13 cellular contexts compared by ENCODE assay signal in genomic region chr13:102774596-102775375, GRCh38. TPM values are rescaled to one million over a fixed set of nuclear protein-coding genes. Genes with fewer than 3 reads are reported as not detected.
DNase-seq lines count a peak whose midpoint lies in the region; ATAC-seq and TF ChIP-seq lines count a peak whose summit lies in the region.
"Had no signal": no experiment of that assay in that cellular context is flagged by ENCODE, and none has a peak within 500 bp of the region (broad histone marks: within the 10 kb centered on the region; RNA-seq: fewer than 3 reads in every experiment).

No MANE protein-coding gene starts in this region.

- CTCF ChIA-PET in activated CD4-positive, alpha-beta T cell treated with anti-CD3 and anti-CD28 coated beads for 36 hours (lab: Charles Lee), result interaction anchor here (0.6 to 1.4 kb wide), 6 partner anchors 10 to 1286 kb away, joined by 3 to 4 read pairs (median 3); no protein-coding TSS in a partner anchor

- H3K27me3 Mint-ChIP-seq in activated CD4-positive, alpha-beta T cell treated with anti-CD3 and anti-CD28 coated beads for 36 hours, result no peaks in the 10 kb centered on the region
- H3K27me3 Mint-ChIP-seq in dendritic cell treated with granulocyte-macrophage colony-stimulating factor and Interleukin-4, amounts not matched to agents 40 ng/mL and 50 ng/mL, for 4 days, result no peaks in the 10 kb centered on the region

- H3K4me3 Mint-ChIP-seq in activated CD4-positive, alpha-beta T cell treated with anti-CD3 and anti-CD28 coated beads for 36 hours, result peak overlapping the region; percentile 73
- H3K4me3 Mint-ChIP-seq in dendritic cell treated with granulocyte-macrophage colony-stimulating factor and Interleukin-4, amounts not matched to agents 40 ng/mL and 50 ng/mL, for 4 days, result peak overlapping the region; percentile 79

- H4K20me1 ChIP-seq in OCI-LY1 (ENCODE audit: insufficient read depth, low read length), result no peaks in the 10 kb centered on the region

- peak overlapping the region; percentile 73 for H2AFZ ChIP-seq in OCI-LY1 (ENCODE audit: low read length)

- peaks cover 56% of the 10 kb centered on the region for H3K4me1 Mint-ChIP-seq in activated CD4-positive, alpha-beta T cell treated with anti-CD3 and anti-CD28 coated beads for 36 hours
- peaks cover 49% of the 10 kb centered on the region for H3K4me1 Mint-ChIP-seq in dendritic cell treated with granulocyte-macrophage colony-stimulating factor and Interleukin-4, amounts not matched to agents 40 ng/mL and 50 ng/mL, for 4 days (ENCODE audit: low read depth)

- POLR2A ChIA-PET in activated CD4-positive, alpha-beta T cell treated with anti-CD3 and anti-CD28 coated beads for 36 hours (lab: Charles Lee), result interaction anchor here (2.2 kb wide), 1 partner anchor 71 kb away, joined by 7 read pairs; the partner anchor contains the start of gene ERCC5

- H3K4me1 ChIP-seq in OCI-LY1 (ENCODE audit: insufficient read depth, low read length, severe bottlenecking) (peaks cover 37% of the 10 kb centered on the region), rectal smooth muscle tissue (ENCODE audit: control insufficient read depth, insufficient read depth, low read length) (peaks cover 3% of the 10 kb centered on the region)

- H3K9ac ChIP-seq in OCI-LY1 (ENCODE audit: low read length), result no peak overlapping the region
- no peak overlapping the region for H3K9ac ChIP-seq in rectal smooth muscle tissue (ENCODE audit: low read length)

- no peak overlapping the region for H3K4me2 ChIP-seq in OCI-LY1 (ENCODE audit: low read length)

- H3K27ac ChIP-seq in OCI-LY1 (ENCODE audit: low read depth, low read length, poor library complexity, severe bottlenecking), result no peak overlapping the region
- no peak overlapping the region for H3K27ac ChIP-seq in rectal smooth muscle tissue (ENCODE audit: low read depth, low read length)

- no peaks in the 10 kb centered on the region for H3K9me3 ChIP-seq in OCI-LY1 (ENCODE audit: low read length)
- H3K9me3 ChIP-seq: heart right ventricle, suprapubic skin had no signal

- H3K27ac Mint-ChIP-seq in activated CD4-positive, alpha-beta T cell treated with anti-CD3 and anti-CD28 coated beads for 36 hours, result peak overlapping the region; percentile 93
- H3K27ac Mint-ChIP-seq in dendritic cell treated with granulocyte-macrophage colony-stimulating factor and Interleukin-4, amounts not matched to agents 40 ng/mL and 50 ng/mL, for 4 days, result peak overlapping the region; percentile 84

- intact Hi-C loops in activated CD4-positive, alpha-beta T cell treated with anti-CD3 and anti-CD28 coated beads for 36 hours (cut with DNase I, micrococcal nuclease), result loop anchor here in 1 of 2 experiments (5.0 to 10.0 kb wide), 2 partner anchors 92 to 380 kb away; no protein-coding TSS in a partner anchor
- intact Hi-C loops in dendritic cell treated with granulocyte-macrophage colony-stimulating factor and Interleukin-4, amounts not matched to agents 40 ng/mL and 50 ng/mL, for 4 days (cut with micrococcal nuclease), result loop anchor here (10.0 kb wide), 1 partner anchor 90 kb away; no protein-coding TSS in a partner anchor

- H3K4me3 ChIP-seq in OCI-LY1 (ENCODE audit: low read depth, low read length, poor library complexity, severe bottlenecking) (no peak overlapping the region), rectal smooth muscle tissue (ENCODE audit: low read length) (peak overlapping the region; percentile 76)

- H3K36me3 ChIP-seq in OCI-LY1 (ENCODE audit: insufficient read depth, low read length) (peaks cover 1% of the 10 kb centered on the region; the same call in 1 of the 2 replicates), rectal smooth muscle tissue (ENCODE audit: control insufficient read depth, insufficient read depth, low read length) (no peaks in the 10 kb centered on the region)
- H3K36me3 ChIP-seq: heart right ventricle, suprapubic skin had no signal

- TF ChIP-seq CTCF in OCI-LY1 (IDR thresholded peaks at IDR 0.05; ENCODE audit: low read length), result no peak

- H3F3A ChIP-seq in OCI-LY1 (ENCODE audit: insufficient read depth, low read length), result no peaks in the 10 kb centered on the region

- no peak for ATAC-seq in activated CD4-positive, alpha-beta T cell treated with anti-CD3 and anti-CD28 coated beads for 36 hours
- ATAC-seq in HG03460 (IDR thresholded peaks at IDR 0.05; ENCODE audit: unreplicated experiment) (no peak), GM19455 (IDR thresholded peaks at IDR 0.05; ENCODE audit: unreplicated experiment) (no peak), GM21360 (IDR thresholded peaks at IDR 0.05; ENCODE audit: unreplicated experiment) (no peak)

- no peaks in the 10 kb centered on the region for H3K9me2 ChIP-seq in OCI-LY1 (ENCODE audit: low read depth, low read length)

- H3K79me2 ChIP-seq in OCI-LY1 (ENCODE audit: insufficient read depth, low read length), result peaks cover 5% of the 10 kb centered on the region; the same call in 1 of the 2 replicates

- H3K9me3 Mint-ChIP-seq in activated CD4-positive, alpha-beta T cell treated with anti-CD3 and anti-CD28 coated beads for 36 hours (ENCODE audit: low read depth), result no peaks in the 10 kb centered on the region
- H3K9me3 Mint-ChIP-seq in dendritic cell treated with granulocyte-macrophage colony-stimulating factor and Interleukin-4, amounts not matched to agents 40 ng/mL and 50 ng/mL, for 4 days, result no peaks in the 10 kb centered on the region

- DNase-seq in activated CD4-positive, alpha-beta T cell treated with anti-CD3 and anti-CD28 coated beads for 36 hours, result no peak
- no peak for DNase-seq in activated CD4-positive, alpha-beta T cell treated with anti-CD3 and anti-CD28 coated beads, Interleukin-2, amount 50 U/mL, for 48 hours
- DNase-seq: NCI-H2171 treated with DMSO at 0.1 percent for 48 hours; stimulated activated CD4-positive, alpha-beta T cell treated with anti-CD3 and anti-CD28 coated beads, Interleukin-1b, Interleukin-23, amount 100 ng/mL, for 48 hours had no signal

- H3K27me3 ChIP-seq in OCI-LY1 (ENCODE audit: insufficient read depth, low read length) (no peaks in the 10 kb centered on the region), rectal smooth muscle tissue (ENCODE audit: control insufficient read depth, insufficient read depth, low read length) (no peaks in the 10 kb centered on the region)
- H3K27me3 ChIP-seq: heart right ventricle, suprapubic skin had no signal

- H3K36me3 Mint-ChIP-seq in activated CD4-positive, alpha-beta T cell treated with anti-CD3 and anti-CD28 coated beads for 36 hours (ENCODE audit: low read depth), result peaks cover 7% of the 10 kb centered on the region
- H3K36me3 Mint-ChIP-seq in dendritic cell treated with granulocyte-macrophage colony-stimulating factor and Interleukin-4, amounts not matched to agents 40 ng/mL and 50 ng/mL, for 4 days (ENCODE audit: low read depth), result peaks cover 15% of the 10 kb centered on the region

RNA-seq across cellular contexts. Expression of gene TEX30, which starts 1.2 kb away (rescaled TPM):
- 10 to 100 TPM; 21.5 to 25.8 TPM for total RNA-seq in activated CD4-positive, alpha-beta T cell treated with anti-CD3 and anti-CD28 coated beads for 36 hours

RNA-seq across cellular contexts. Expression of gene POGLUT2, which starts 24.0 kb away (rescaled TPM):
- 1 to 10 TPM; 3.3 to 3.7 TPM for total RNA-seq in activated CD4-positive, alpha-beta T cell treated with anti-CD3 and anti-CD28 coated beads for 36 hours
- total RNA-seq: SK-MEL-5 had no signal

RNA-seq across cellular contexts. Expression of gene BIVM, which starts 24.1 kb away (rescaled TPM):
- total RNA-seq in activated CD4-positive, alpha-beta T cell treated with anti-CD3 and anti-CD28 coated beads for 36 hours, result 10 to 100 TPM in 1 of 2 experiments, 1 to 10 TPM in 1; 9.7 to 11.6 TPM
